ENCODE assay signal across 9 cellular contexts in the genomic region with DNA sequence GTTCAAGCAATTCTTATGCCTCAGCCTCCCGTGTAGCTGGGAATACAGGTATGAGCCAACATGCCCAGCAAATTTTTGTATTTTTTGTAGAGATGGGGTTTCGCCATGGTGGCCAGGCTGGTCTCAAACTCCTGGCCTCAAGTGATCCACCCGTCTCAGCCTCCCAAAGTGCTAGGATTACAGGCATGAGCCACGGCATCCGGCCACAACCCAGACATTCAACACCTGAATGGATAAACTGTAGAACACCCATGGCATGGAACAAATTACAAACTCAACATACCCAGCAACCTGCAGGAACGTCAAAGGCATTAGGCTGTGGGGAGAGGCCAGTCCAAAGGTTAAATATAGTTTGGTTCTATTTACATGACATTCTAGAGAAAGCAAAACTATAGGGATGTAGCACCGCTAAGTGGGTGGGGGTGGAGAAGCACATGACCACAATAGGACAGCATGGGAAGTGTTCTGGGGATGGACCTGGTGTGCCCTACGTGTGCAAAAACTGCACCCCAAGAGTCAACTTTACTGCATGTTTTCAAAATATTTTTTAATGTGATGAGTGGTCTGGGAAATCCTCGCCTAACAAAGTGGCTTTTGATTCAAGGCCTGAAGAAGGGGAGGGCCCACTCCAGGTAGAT. TPM values are rescaled to one million over a fixed set of nuclear protein-coding genes. Genes with fewer than 3 reads are reported as not detected.
DNase-seq lines count a peak whose midpoint lies in the region; ATAC-seq lines count a peak whose summit lies in the region.
"Had no signal": no experiment of that assay in that cellular context is flagged by ENCODE, and none has a peak within 500 bp of the region (broad histone marks: within the 10 kb centered on the region; RNA-seq: fewer than 3 reads in every experiment).

No MANE protein-coding gene starts in this region.

- H3K4me3 Mint-ChIP-seq in activated naive CD8-positive, alpha-beta T cell treated with anti-CD3 and anti-CD28 coated beads, Interleukin-2, amount 10 ng/mL, durations not matched to agents 7 days and 5 days: peak overlapping the region; percentile 7
- no peak overlapping the region for H3K4me3 Mint-ChIP-seq in immature natural killer cell
- peak overlapping the region in 1 of 2 donors; percentile 36 for H3K4me3 Mint-ChIP-seq in stimulated activated naive B cell treated with anti-CD40 and anti-IgM and Interleukin-4, amounts not matched to agents 10 μg/mL and 1 μg/mL and 100 μg/mL, for 72 hours

- DNase-seq in HT-29 (ENCODE audit: low spot score) (peak; percentile 21), immature natural killer cell (no peak), Kasumi-1 (lab: John Stamatoyannopoulos, UW) (no peak), NCI-H2081 treated with DMSO at 0.1 percent for 48 hours (lab: John Stamatoyannopoulos, UW) (no peak)
- DNase-seq in activated naive CD8-positive, alpha-beta T cell treated with anti-CD3 and anti-CD28 coated beads, Interleukin-2, amount 10 ng/mL, durations not matched to agents 7 days and 5 days: no peak
- DNase-seq in stimulated activated naive B cell treated with anti-CD40 and anti-IgM and Interleukin-4, amounts not matched to agents 10 μg/mL and 1 μg/mL and 100 μg/mL, for 72 hours: no peak
- DNase-seq: activated T-cell treated with anti-CD3 and anti-CD28 coated beads, Interleukin-2, amount 50 U/mL, for 1 hour; GF-D8 had no signal

- POLR2A ChIA-PET in activated naive CD8-positive, alpha-beta T cell treated with anti-CD3 and anti-CD28 coated beads, Interleukin-2, amount 10 ng/mL, durations not matched to agents 7 days and 5 days (lab: Charles Lee): interaction anchor here (0.8 to 1.6 kb wide), 3 partner anchors 10 to 130 kb away, joined by 3 to 7 read pairs (median 3); no protein-coding TSS in a partner anchor

- no peaks in the 10 kb centered on the region for H3K27me3 Mint-ChIP-seq in activated naive CD8-positive, alpha-beta T cell treated with anti-CD3 and anti-CD28 coated beads, Interleukin-2, amount 10 ng/mL, durations not matched to agents 7 days and 5 days
- peaks cover 3 to 5% (median 3%) of the 10 kb centered on the region in 3 donors for H3K27me3 Mint-ChIP-seq in immature natural killer cell (ENCODE audit: low read depth in 3 of 3)
- no peaks in the 10 kb centered on the region for H3K27me3 Mint-ChIP-seq in stimulated activated naive B cell treated with anti-CD40 and anti-IgM and Interleukin-4, amounts not matched to agents 10 μg/mL and 1 μg/mL and 100 μg/mL, for 72 hours

- no peak for ATAC-seq in activated naive CD8-positive, alpha-beta T cell treated with anti-CD3 and anti-CD28 coated beads, Interleukin-2, amount 10 ng/mL, durations not matched to agents 7 days and 5 days (ENCODE audit: low read depth)
- ATAC-seq in stimulated activated naive B cell treated with anti-CD40 and anti-IgM and Interleukin-4, amounts not matched to agents 10 μg/mL and 1 μg/mL and 100 μg/mL, for 72 hours (replicated peaks): no peak
- no peak for ATAC-seq in HG03521 (IDR thresholded peaks at IDR 0.05; ENCODE audit: unreplicated experiment)

- peaks cover 18% of the 10 kb centered on the region for H3K4me1 Mint-ChIP-seq in activated naive CD8-positive, alpha-beta T cell treated with anti-CD3 and anti-CD28 coated beads, Interleukin-2, amount 10 ng/mL, durations not matched to agents 7 days and 5 days
- peaks cover 34 to 35% of the 10 kb centered on the region in 2 donors for H3K4me1 Mint-ChIP-seq in immature natural killer cell
- H3K4me1 Mint-ChIP-seq in stimulated activated naive B cell treated with anti-CD40 and anti-IgM and Interleukin-4, amounts not matched to agents 10 μg/mL and 1 μg/mL and 100 μg/mL, for 72 hours: peaks cover 45 to 91% of the 10 kb centered on the region in 2 donors

- no peaks in the 10 kb centered on the region for H3K9me3 Mint-ChIP-seq in activated naive CD8-positive, alpha-beta T cell treated with anti-CD3 and anti-CD28 coated beads, Interleukin-2, amount 10 ng/mL, durations not matched to agents 7 days and 5 days
- H3K9me3 Mint-ChIP-seq in immature natural killer cell: no peaks in the 10 kb centered on the region
- H3K9me3 Mint-ChIP-seq in stimulated activated naive B cell treated with anti-CD40 and anti-IgM and Interleukin-4, amounts not matched to agents 10 μg/mL and 1 μg/mL and 100 μg/mL, for 72 hours: no peaks in the 10 kb centered on the region

- peak overlapping the region; percentile 31 for H3K27ac Mint-ChIP-seq in activated naive CD8-positive, alpha-beta T cell treated with anti-CD3 and anti-CD28 coated beads, Interleukin-2, amount 10 ng/mL, durations not matched to agents 7 days and 5 days
- H3K27ac Mint-ChIP-seq in immature natural killer cell: peak overlapping the region; percentile 86 to 99 (median 92)
- H3K27ac Mint-ChIP-seq in stimulated activated naive B cell treated with anti-CD40 and anti-IgM and Interleukin-4, amounts not matched to agents 10 μg/mL and 1 μg/mL and 100 μg/mL, for 72 hours: peak overlapping the region; percentile 99

- peaks cover 5% of the 10 kb centered on the region for H3K36me3 Mint-ChIP-seq in activated naive CD8-positive, alpha-beta T cell treated with anti-CD3 and anti-CD28 coated beads, Interleukin-2, amount 10 ng/mL, durations not matched to agents 7 days and 5 days
- H3K36me3 Mint-ChIP-seq in immature natural killer cell: peaks cover 0 to 9% (median 0%) of the 10 kb centered on the region in 3 donors
- H3K36me3 Mint-ChIP-seq in stimulated activated naive B cell treated with anti-CD40 and anti-IgM and Interleukin-4, amounts not matched to agents 10 μg/mL and 1 μg/mL and 100 μg/mL, for 72 hours: peaks cover 28 to 80% of the 10 kb centered on the region in 2 donors

RNA-seq across cellular contexts. Expression of gene PGAM2, which starts 6.5 kb away (rescaled TPM):
- 0.56 TPM in 1 of 2 replicates, not detected in the other for total RNA-seq in HT-29 (2014; rRNA removed; shearing (Covaris generic))
- total RNA-seq in activated naive CD8-positive, alpha-beta T cell treated with anti-CD3 and anti-CD28 coated beads, Interleukin-2, amount 10 ng/mL, durations not matched to agents 7 days and 5 days: 1 to 10 TPM in 1 of 2 experiments, under 1 TPM in 1; 0.74 to 2.1 TPM
- polyA plus RNA-seq in immature natural killer cell: not detected

RNA-seq across cellular contexts. Expression of gene POLM, which starts 10.5 kb away (rescaled TPM):
- 20.0 and 22.9 TPM in 2 replicates for total RNA-seq in HT-29 (2014; rRNA removed; shearing (Covaris generic))
- 10 to 100 TPM; 51.0 to 54.5 TPM for total RNA-seq in activated naive CD8-positive, alpha-beta T cell treated with anti-CD3 and anti-CD28 coated beads, Interleukin-2, amount 10 ng/mL, durations not matched to agents 7 days and 5 days
- polyA plus RNA-seq in immature natural killer cell: 10 to 100 TPM in 1 of 3 donors, 1 to 10 TPM in 2; 5.1 to 23.3 (median 7.2) TPM

RNA-seq across cellular contexts. Expression of gene DBNL, which starts 27.3 kb away (rescaled TPM):
- 184 and 203 TPM in 2 replicates for total RNA-seq in HT-29 (2014; rRNA removed; shearing (Covaris generic))
- 100 to 1,000 TPM; 152 to 157 TPM for total RNA-seq in activated naive CD8-positive, alpha-beta T cell treated with anti-CD3 and anti-CD28 coated beads, Interleukin-2, amount 10 ng/mL, durations not matched to agents 7 days and 5 days
- polyA plus RNA-seq in immature natural killer cell: 100 to 1,000 TPM; 237 to 306 (median 285) TPM

RNA-seq across cellular contexts. Expression of gene AEBP1, which starts 32.3 kb away (rescaled TPM):
- not detected in 2 replicates for total RNA-seq in HT-29 (2014; rRNA removed; shearing (Covaris generic))
- total RNA-seq in activated naive CD8-positive, alpha-beta T cell treated with anti-CD3 and anti-CD28 coated beads, Interleukin-2, amount 10 ng/mL, durations not matched to agents 7 days and 5 days: 10 to 100 TPM; 21.5 to 22.0 TPM
- polyA plus RNA-seq in immature natural killer cell: 1 to 10 TPM in 2 of 3 donors, not detected in 1; 1.5 TPM

RNA-seq across cellular contexts. Expression of gene POLD2, which starts 51.5 kb away (rescaled TPM):
- total RNA-seq in HT-29 (2014; rRNA removed; shearing (Covaris generic)): 258 and 277 TPM in 2 replicates
- 10 to 100 TPM; 99.3 to 99.4 TPM for total RNA-seq in activated naive CD8-positive, alpha-beta T cell treated with anti-CD3 and anti-CD28 coated beads, Interleukin-2, amount 10 ng/mL, durations not matched to agents 7 days and 5 days
- polyA plus RNA-seq in immature natural killer cell: 10 to 100 TPM; 39.8 to 65.7 (median 48.4) TPM

Comparison
In these comparisons a context has a peak if more than half of its experiments do, and no peak if none do; other contexts are left out.
1. H3K27ac Mint-ChIP-seq: peak in every context shown above with its lines; median percentile 99 in stimulated activated naive B cell treated with anti-CD40 and anti-IgM and Interleukin-4, amounts not matched to agents 10 μg/mL and 1 μg/mL and 100 μg/mL, for 72 hours; 92 in immature natural killer cell; 31 in activated naive CD8-positive, alpha-beta T cell treated with anti-CD3 and anti-CD28 coated beads, Interleukin-2, amount 10 ng/mL, durations not matched to agents 7 days and 5 days.